17 cellular contexts compared by ENCODE assay signal in the genomic region with DNA sequence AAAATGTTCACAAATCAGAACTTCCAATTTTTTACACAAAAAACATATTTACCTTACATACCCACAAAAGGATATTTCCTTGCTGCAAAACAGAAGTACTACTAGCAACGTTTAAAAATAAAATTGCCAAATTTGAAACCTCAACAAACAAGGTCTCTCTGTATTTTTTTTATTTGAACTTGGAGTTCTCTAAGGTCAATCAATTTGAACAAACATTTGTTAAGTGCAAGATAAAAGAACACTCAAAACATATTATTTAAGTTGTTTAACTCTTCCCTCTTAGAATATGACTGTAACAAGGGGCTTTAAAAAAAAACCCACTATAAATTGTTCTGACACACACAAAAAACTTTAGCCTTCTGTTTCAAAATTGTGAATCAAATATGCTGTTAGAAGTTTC. TPM values are rescaled to one million over a fixed set of nuclear protein-coding genes. Genes with fewer than 3 reads are reported as not detected.
DNase-seq lines count a peak whose midpoint lies in the region; ATAC-seq and TF ChIP-seq lines count a peak whose summit lies in the region.
"Had no signal": no experiment of that assay in that cellular context is flagged by ENCODE, and none has a peak within 500 bp of the region (broad histone marks: within the 10 kb centered on the region; RNA-seq: fewer than 3 reads in every experiment).

No MANE protein-coding gene starts in this region.

- DNase-seq in activated naive CD4-positive, alpha-beta T cell treated with anti-CD3 and anti-CD28 coated beads, Interleukin-2, amount 10 ng/mL, durations not matched to agents 7 days and 5 days: no peak
- no peak for DNase-seq in activated naive CD4-positive, alpha-beta T cell treated with Interleukin-2 at 50 U/mL for 16 hours
- no peak for DNase-seq in CD8-positive, alpha-beta T cell
- no peak for DNase-seq in naive thymus-derived CD8-positive, alpha-beta T cell
- no peak for DNase-seq in DMS153 treated with DMSO at 0.1 percent for 48 hours (lab: John Stamatoyannopoulos, UW; ENCODE audit: unreplicated experiment)
- DNase-seq: DMS79, HCEC 1CT, Kasumi-1, MM.1S, NCI-H1092 treated with DMSO at 0.1 percent for 48 hours, NCI-H1694 treated with DMSO at 0.1 percent for 48 hours, NCI-H226, NCI-H524 treated with DMSO at 0.1 percent for 48 hours had no signal

- no peak for ATAC-seq in CD8-positive, alpha-beta T cell
- no peak for ATAC-seq in activated T-helper 17 cell treated with anti-CD3 and anti-CD28 coated beads, Interleukin-2, amount 50 U/mL, for 72 hours (replicated peaks)
- no peak for ATAC-seq in naive thymus-derived CD8-positive, alpha-beta T cell
- ATAC-seq in GM21529 (IDR thresholded peaks at IDR 0.05; ENCODE audit: unreplicated experiment): no peak

- no peak for TF ChIP-seq CTCF in CD8-positive, alpha-beta T cell (IDR thresholded peaks at IDR 0.05)

- peaks cover 7% of the 10 kb centered on the region for H3K4me1 ChIP-seq in CD8-positive, alpha-beta T cell (ENCODE audit: insufficient read depth, low read length)

- peak overlapping the region; percentile 3 for H3K27ac Mint-ChIP-seq in activated naive CD4-positive, alpha-beta T cell treated with anti-CD3 and anti-CD28 coated beads, Interleukin-2, amount 10 ng/mL, durations not matched to agents 7 days and 5 days
- H3K27ac Mint-ChIP-seq in CD8-positive, alpha-beta T cell: peak overlapping the region; percentile 19
- H3K27ac Mint-ChIP-seq in activated T-helper 17 cell treated with anti-CD3 and anti-CD28 coated beads, Interleukin-2, amount 50 U/mL, for 72 hours: peak overlapping the region; percentile 1
- peak overlapping the region in 6 of 10 donors; percentile 13 to 84 (median 34) for H3K27ac Mint-ChIP-seq in naive thymus-derived CD8-positive, alpha-beta T cell

- H3K4me1 Mint-ChIP-seq in activated naive CD4-positive, alpha-beta T cell treated with anti-CD3 and anti-CD28 coated beads, Interleukin-2, amount 10 ng/mL, durations not matched to agents 7 days and 5 days: peaks cover 13% of the 10 kb centered on the region
- peaks cover 41% of the 10 kb centered on the region for H3K4me1 Mint-ChIP-seq in CD8-positive, alpha-beta T cell (ENCODE audit: low read depth)
- peaks cover 13% of the 10 kb centered on the region for H3K4me1 Mint-ChIP-seq in activated T-helper 17 cell treated with anti-CD3 and anti-CD28 coated beads, Interleukin-2, amount 50 U/mL, for 72 hours
- peaks cover 9 to 46% (median 38%) of the 10 kb centered on the region in 4 donors for H3K4me1 Mint-ChIP-seq in naive thymus-derived CD8-positive, alpha-beta T cell

- peaks cover 20% of the 10 kb centered on the region for H3K36me3 Mint-ChIP-seq in activated naive CD4-positive, alpha-beta T cell treated with anti-CD3 and anti-CD28 coated beads, Interleukin-2, amount 10 ng/mL, durations not matched to agents 7 days and 5 days
- H3K36me3 Mint-ChIP-seq in CD8-positive, alpha-beta T cell: peaks cover 40% of the 10 kb centered on the region
- peaks cover 58% of the 10 kb centered on the region for H3K36me3 Mint-ChIP-seq in activated T-helper 17 cell treated with anti-CD3 and anti-CD28 coated beads, Interleukin-2, amount 50 U/mL, for 72 hours (ENCODE audit: low read depth)
- H3K36me3 Mint-ChIP-seq in naive thymus-derived CD8-positive, alpha-beta T cell: peaks cover 0 to 49% (median 6%) of the 10 kb centered on the region in 3 donors

- intact Hi-C loops in CD8-positive, alpha-beta T cell (cut with DNase I, micrococcal nuclease): loop anchor here (2.0 to 5.0 kb wide), 4 partner anchors 35 to 65 kb away; no protein-coding TSS in a partner anchor

- no peaks in the 10 kb centered on the region for H3K9me3 Mint-ChIP-seq in activated naive CD4-positive, alpha-beta T cell treated with anti-CD3 and anti-CD28 coated beads, Interleukin-2, amount 10 ng/mL, durations not matched to agents 7 days and 5 days
- no peaks in the 10 kb centered on the region for H3K9me3 Mint-ChIP-seq in CD8-positive, alpha-beta T cell
- H3K9me3 Mint-ChIP-seq in activated T-helper 17 cell treated with anti-CD3 and anti-CD28 coated beads, Interleukin-2, amount 50 U/mL, for 72 hours: no peaks in the 10 kb centered on the region
- no peaks in the 10 kb centered on the region for H3K9me3 Mint-ChIP-seq in naive thymus-derived CD8-positive, alpha-beta T cell
- H3K9me3 Mint-ChIP-seq: CD14-positive monocyte, IgD-negative memory B cell had no signal

- H3K27me3 ChIP-seq in CD8-positive, alpha-beta T cell (ENCODE audit: insufficient read depth, low read length): no peaks in the 10 kb centered on the region

- H3K36me3 ChIP-seq in CD8-positive, alpha-beta T cell (ENCODE audit: insufficient read depth, low read length): peaks cover 10% of the 10 kb centered on the region

- no peak overlapping the region for H3K4me3 ChIP-seq in CD8-positive, alpha-beta T cell (ENCODE audit: low read depth, low read length)

- CTCF ChIA-PET in activated naive CD4-positive, alpha-beta T cell treated with anti-CD3 and anti-CD28 coated beads, Interleukin-2, amount 10 ng/mL, durations not matched to agents 7 days and 5 days (lab: Charles Lee): interaction anchor here (3.5 kb wide), 1 partner anchor 12 kb away, joined by 12 read pairs; no protein-coding TSS in a partner anchor
- CTCF ChIA-PET in CD8-positive, alpha-beta T cell (lab: Charles Lee): no interaction called here

- no peak overlapping the region for H3K4me3 Mint-ChIP-seq in activated naive CD4-positive, alpha-beta T cell treated with anti-CD3 and anti-CD28 coated beads, Interleukin-2, amount 10 ng/mL, durations not matched to agents 7 days and 5 days
- H3K4me3 Mint-ChIP-seq in CD8-positive, alpha-beta T cell: no peak overlapping the region
- no peak overlapping the region for H3K4me3 Mint-ChIP-seq in activated T-helper 17 cell treated with anti-CD3 and anti-CD28 coated beads, Interleukin-2, amount 50 U/mL, for 72 hours
- H3K4me3 Mint-ChIP-seq in naive thymus-derived CD8-positive, alpha-beta T cell: no peak overlapping the region
- H3K4me3 Mint-ChIP-seq: CD14-positive monocyte, IgD-negative memory B cell had no signal

- H3K27ac ChIP-seq in CD8-positive, alpha-beta T cell (ENCODE audit: low read depth, low read length): no peak overlapping the region

- POLR2A ChIA-PET in CD8-positive, alpha-beta T cell (lab: Charles Lee): no interaction called here
- POLR2A ChIA-PET in naive thymus-derived CD8-positive, alpha-beta T cell (lab: Charles Lee): no interaction called here

- H3K27me3 Mint-ChIP-seq in activated naive CD4-positive, alpha-beta T cell treated with anti-CD3 and anti-CD28 coated beads, Interleukin-2, amount 10 ng/mL, durations not matched to agents 7 days and 5 days: no peaks in the 10 kb centered on the region
- H3K27me3 Mint-ChIP-seq in CD8-positive, alpha-beta T cell (ENCODE audit: low read depth): no peaks in the 10 kb centered on the region
- no peaks in the 10 kb centered on the region for H3K27me3 Mint-ChIP-seq in activated T-helper 17 cell treated with anti-CD3 and anti-CD28 coated beads, Interleukin-2, amount 50 U/mL, for 72 hours
- H3K27me3 Mint-ChIP-seq in naive thymus-derived CD8-positive, alpha-beta T cell: no peaks in the 10 kb centered on the region
- H3K27me3 Mint-ChIP-seq: IgD-negative memory B cell had no signal

- H3K9me3 ChIP-seq in CD8-positive, alpha-beta T cell (ENCODE audit: low read length): no peaks in the 10 kb centered on the region

RNA-seq across cellular contexts. Expression of gene PNO1, which starts 29.6 kb away (rescaled TPM):
- total RNA-seq in CD8-positive, alpha-beta T cell: 10 to 100 TPM; 35.3 to 36.0 TPM
- total RNA-seq in activated T-helper 17 cell treated with anti-CD3 and anti-CD28 coated beads, Interleukin-2, amount 50 U/mL, for 72 hours: 10 to 100 TPM; 10.1 to 27.7 TPM
- total RNA-seq in naive thymus-derived CD8-positive, alpha-beta T cell: 10 to 100 TPM; 11.8 to 13.6 TPM
- 10 to 100 TPM; 19.6 to 24.5 (median 20.1) TPM for polyA plus RNA-seq in naive thymus-derived CD8-positive, alpha-beta T cell
